ENCODE assay signal across 7 cellular contexts in genomic region chr7:105332661-105333060, GRCh38. TPM values are rescaled to one million over a fixed set of nuclear protein-coding genes. Genes with fewer than 3 reads are reported as not detected.
DNase-seq lines count a peak whose midpoint lies in the region; ATAC-seq, FAIRE-seq and TF ChIP-seq lines count a peak whose summit lies in the region.
"Not testable (repeated sequence)": the region's sequence is repeated elsewhere in the genome, so short reads cannot be mapped to it uniquely, and the experiment has no call there.

No MANE protein-coding gene starts in this region.

- not testable (repeated sequence) for H3K27ac Mint-ChIP-seq in activated CD4-positive, alpha-beta T cell treated with anti-CD3 and anti-CD28 coated beads for 36 hours
- H3K27ac Mint-ChIP-seq in effector memory CD8-positive, alpha-beta T cell: peak overlapping the region; percentile 25 to 86
- H3K27ac Mint-ChIP-seq in natural killer cell treated with Interleukin-12 subunit alpha and Interleukin-12 subunit beta and Interleukin-15 and Interleukin-18, amount 100 ng/mL, for 72 hours: peak overlapping the region; percentile 2 to 34

- intact Hi-C loops in activated CD4-positive, alpha-beta T cell treated with anti-CD3 and anti-CD28 coated beads for 36 hours (cut with DNase I, micrococcal nuclease): loop anchor here in 1 of 2 experiments (10.0 kb wide), 1 partner anchor 178 kb away; no protein-coding TSS in a partner anchor
- intact Hi-C loops in K562 (cut with micrococcal nuclease): not testable (repeated sequence)

- CTCF ChIA-PET in activated CD4-positive, alpha-beta T cell treated with anti-CD3 and anti-CD28 coated beads for 36 hours (lab: Charles Lee); K562 (lab: Yijun Ruan, JAX; ENCODE audit: low intra/inter-chr PET ratio): not testable (repeated sequence)

- in situ Hi-C loops in K562 (cut with MboI): not testable (repeated sequence)

- not testable (repeated sequence) for H3K4me3 ChIP-seq in DND-41 (ENCODE audit: low read depth in 1 of 2, low read length in 2 of 2); MG63; K562; fibroblast of the aortic adventitia (ENCODE audit: low read depth, low read length)

- not testable (repeated sequence) for H3K27me3 Mint-ChIP-seq in activated CD4-positive, alpha-beta T cell treated with anti-CD3 and anti-CD28 coated beads for 36 hours; effector memory CD8-positive, alpha-beta T cell; natural killer cell treated with Interleukin-12 subunit alpha and Interleukin-12 subunit beta and Interleukin-15 and Interleukin-18, amount 100 ng/mL, for 72 hours

- H3K27me3 ChIP-seq in DND-41 (ENCODE audit: insufficient read depth, low read length, poor library complexity); MG63; K562 (ENCODE audit: control insufficient read depth in 2 of 2, insufficient read depth in 2 of 2, low read length in 2 of 2): not testable (repeated sequence)

- not testable (repeated sequence) for H3K4me2 ChIP-seq in DND-41 (ENCODE audit: insufficient read depth, low read length); K562 (ENCODE audit: insufficient read depth, low read length)

- TF ChIP-seq EP300 in K562 (IDR thresholded peaks at IDR 0.05; ENCODE audit: low read length): not testable (repeated sequence)

- peaks cover 71% of the 10 kb centered on the region for H3K4me1 ChIP-seq in DND-41 (ENCODE audit: insufficient read depth, low read length)
- H3K4me1 ChIP-seq in K562 (replicated peaks in 1 of 2; ENCODE audit: control insufficient read depth in 2 of 2, insufficient read depth in 2 of 2, low read length in 2 of 2): not testable (repeated sequence)

- TF ChIP-seq CTCF in DND-41 (IDR thresholded peaks at IDR 0.05; ENCODE audit: borderline replicate concordance, extremely low read depth, low read length, poor library complexity, severe bottlenecking); K562 (IDR thresholded peaks at IDR 0.05 in 2 of 3, conservative IDR thresholded peaks at IDR 0.05 in 1 of 3; ENCODE audit: insufficient read depth in 2 of 3, low read depth in 1 of 3, low read length in 3 of 3); fibroblast of the aortic adventitia (IDR thresholded peaks at IDR 0.05; ENCODE audit: insufficient read depth, low read length): not testable (repeated sequence)

- ATAC-seq in DND-41 (ENCODE audit: insufficient read depth, low read depth); effector memory CD8-positive, alpha-beta T cell (replicated peaks); natural killer cell treated with Interleukin-12 subunit alpha and Interleukin-12 subunit beta and Interleukin-15 and Interleukin-18, amount 100 ng/mL, for 72 hours: not testable (repeated sequence)
- ATAC-seq in activated CD4-positive, alpha-beta T cell treated with anti-CD3 and anti-CD28 coated beads for 36 hours: peak; percentile 33
- ATAC-seq in K562: peak; percentile 39; the same call in 2 of the 3 replicates

- WGBS in K562 (ENCODE audit: insufficient coverage, low coverage, missing lambda C conversion rate): 67% methylated on average over 5 of the region's 5 CpGs

- H3K9ac ChIP-seq in DND-41 (ENCODE audit: low read depth, low read length); K562 (ENCODE audit: insufficient read depth in 1 of 2, low read depth in 2 of 2, low read length in 2 of 2): not testable (repeated sequence)

- not testable (repeated sequence) for DNase-seq in DND-41; K562 (ENCODE audit: extremely low read depth in 1 of 4, low spot score in 3 of 4); effector memory CD8-positive, alpha-beta T cell; natural killer cell treated with Interleukin-12 subunit alpha and Interleukin-12 subunit beta and Interleukin-15 and Interleukin-18, amount 100 ng/mL, for 72 hours (ENCODE audit: low spot score)
- peak; percentile 43 for DNase-seq in MG63
- DNase-seq in activated CD4-positive, alpha-beta T cell treated with anti-CD3 and anti-CD28 coated beads for 36 hours: peak; percentile 12
- peak; percentile 67 for DNase-seq in fibroblast of the aortic adventitia (ENCODE audit: low read depth)

- TF ChIP-seq RAD21 in K562 (CRISPR knock-in tag; conservative IDR thresholded peaks at IDR 0.05 in 1 of 2, IDR thresholded peaks at IDR 0.05 in 1 of 2): not testable (repeated sequence)

- H3K4me3 Mint-ChIP-seq in activated CD4-positive, alpha-beta T cell treated with anti-CD3 and anti-CD28 coated beads for 36 hours; effector memory CD8-positive, alpha-beta T cell; natural killer cell treated with Interleukin-12 subunit alpha and Interleukin-12 subunit beta and Interleukin-15 and Interleukin-18, amount 100 ng/mL, for 72 hours: not testable (repeated sequence)

- H3K4me1 Mint-ChIP-seq in activated CD4-positive, alpha-beta T cell treated with anti-CD3 and anti-CD28 coated beads for 36 hours: peaks cover 29% of the 10 kb centered on the region
- peaks cover 19 to 24% of the 10 kb centered on the region in 2 donors for H3K4me1 Mint-ChIP-seq in effector memory CD8-positive, alpha-beta T cell (ENCODE audit: low read depth in 2 of 2)
- H3K4me1 Mint-ChIP-seq in natural killer cell treated with Interleukin-12 subunit alpha and Interleukin-12 subunit beta and Interleukin-15 and Interleukin-18, amount 100 ng/mL, for 72 hours (ENCODE audit: low read depth in 2 of 2): peaks cover 24 to 25% of the 10 kb centered on the region in 2 donors

- H3K9me3 Mint-ChIP-seq in activated CD4-positive, alpha-beta T cell treated with anti-CD3 and anti-CD28 coated beads for 36 hours (ENCODE audit: low read depth); effector memory CD8-positive, alpha-beta T cell; natural killer cell treated with Interleukin-12 subunit alpha and Interleukin-12 subunit beta and Interleukin-15 and Interleukin-18, amount 100 ng/mL, for 72 hours: not testable (repeated sequence)

- POLR2A ChIA-PET in activated CD4-positive, alpha-beta T cell treated with anti-CD3 and anti-CD28 coated beads for 36 hours (lab: Charles Lee): interaction anchor here (0.7 kb wide), 1 partner anchor 104 kb away, joined by 3 read pairs; no protein-coding TSS in a partner anchor
- POLR2A ChIA-PET in K562 (lab: Yijun Ruan, JAX): not testable (repeated sequence)

- H3K9me1 ChIP-seq in K562 (ENCODE audit: control insufficient read depth, insufficient read depth, low read length): not testable (repeated sequence)

- peak overlapping the region; percentile 65 for H3K27ac ChIP-seq in DND-41 (ENCODE audit: low read length)
- not testable (repeated sequence) for H3K27ac ChIP-seq in K562 (ENCODE audit: extremely low read depth, low read depth, low read length)

- not testable (repeated sequence) for H3K36me3 Mint-ChIP-seq in activated CD4-positive, alpha-beta T cell treated with anti-CD3 and anti-CD28 coated beads for 36 hours (ENCODE audit: low read depth); effector memory CD8-positive, alpha-beta T cell (ENCODE audit: insufficient read depth); natural killer cell treated with Interleukin-12 subunit alpha and Interleukin-12 subunit beta and Interleukin-15 and Interleukin-18, amount 100 ng/mL, for 72 hours

- BruUV-seq in K562 (replicated peaks; lab: Mats Ljungman, UMichigan): not testable (repeated sequence)

- not testable (repeated sequence) for H3K9me3 ChIP-seq in DND-41 (ENCODE audit: insufficient read depth, low read length, severe bottlenecking); MG63; K562 (replicated peaks; ENCODE audit: control insufficient read depth, insufficient read depth, low read depth, low read length)

- not testable (repeated sequence) for H3K36me3 ChIP-seq in DND-41 (ENCODE audit: insufficient read depth, low read length); MG63; K562 (ENCODE audit: control insufficient read depth, insufficient read depth, low read length)

- not testable (repeated sequence) for H4K20me1 ChIP-seq in DND-41 (ENCODE audit: insufficient read depth, low read length); K562 (replicated peaks; ENCODE audit: control insufficient read depth, insufficient read depth, low read length)

- FAIRE-seq in K562 (lab: Jason Lieb, UNC): not testable (repeated sequence)

- TF ChIP-seq POLR2A in K562 (conservative IDR thresholded peaks at IDR 0.05): not testable (repeated sequence)

- H3K79me2 ChIP-seq in DND-41 (ENCODE audit: insufficient read depth, low read length) (peaks cover 100% of the 10 kb centered on the region), K562 (ENCODE audit: control insufficient read depth, insufficient read depth, low read length) (peaks cover 29% of the 10 kb centered on the region)

- not testable (repeated sequence) for H2AFZ ChIP-seq in DND-41 (ENCODE audit: low read depth, low read length); K562 (ENCODE audit: low read depth, low read length)

RNA-seq across cellular contexts. Expression of gene SRPK2, which starts 56.1 kb away (rescaled TPM):
- 40.5 and 56.9 TPM in 2 replicates for total RNA-seq in MG63 (2014; rRNA removed; shearing (Covaris generic); ENCODE audit: low replicate concordance)
- 10 to 100 TPM; 42.7 to 42.9 TPM for total RNA-seq in activated CD4-positive, alpha-beta T cell treated with anti-CD3 and anti-CD28 coated beads for 36 hours
- 35.3 and 133 TPM in 2 replicates for total RNA-seq in K562 (2011; cell fraction: chromatin; rRNA removed; ENCODE audit: low replicate concordance)
- total RNA-seq in K562 (2011; cell fraction: nucleolus; rRNA removed): 16.7 and 26.2 TPM in 2 replicates
- 38.6 and 52.0 TPM in 2 replicates for total RNA-seq in K562 (2011; cell fraction: nucleoplasm; rRNA removed)
- total RNA-seq in K562 (2014; rRNA removed) (25.3 and 28.2 TPM in 2 replicates), K562 (2014; rRNA removed; fragmentation: Illumina TruSeq; extraction: Trizol) (38.8 and 43.1 TPM in 2 replicates), K562 (2015; rRNA removed; fragmentation: Illumina TruSeq; extraction: Trizol) (39.4 and 41.1 TPM in 2 replicates), K562 (2021) (38.8 and 44.7 TPM in 2 replicates), fibroblast of the aortic adventitia (ENCODE audit: low replicate concordance) (45.0 and 50.8 TPM in 2 replicates)
- polyA plus RNA-seq in K562 (2011; rRNA removed) (15.7 and 21.5 TPM in 2 replicates), K562 (2014; fragmentation: Illumina TruSeq; extraction: Trizol) (33.6 and 36.3 TPM in 2 replicates), K562 (2014; fragmentation: Nextera tagmentation; extraction: Ambion mirVana) (10 to 100 TPM; 27.3 to 33.3 TPM), K562 (2014; rRNA removed) (18.6 and 26.4 TPM in 2 replicates)
- 7.1 and 10.4 TPM in 2 replicates for polyA plus RNA-seq in K562 (2011; cell fraction: cytosol; rRNA removed)
- polyA plus RNA-seq in K562 (2011; cell fraction: nucleus; rRNA removed): 17.2 and 19.5 TPM in 2 replicates
- 29.8 and 31.3 TPM in 2 replicates for polyA plus RNA-seq in K562 (2012)
- polyA minus RNA-seq in K562 (2011; rRNA and poly(A)+ RNA removed): 32.2 and 34.9 TPM in 2 replicates
- polyA minus RNA-seq in K562 (2011; cell fraction: cytosol; rRNA and poly(A)+ RNA removed): 12.4 and 18.3 TPM in 2 replicates
- polyA minus RNA-seq in K562 (2011; cell fraction: nucleus; rRNA and poly(A)+ RNA removed): 21.5 and 27.9 TPM in 2 replicates
- total RNA-seq in natural killer cell treated with Interleukin-12 subunit alpha and Interleukin-12 subunit beta and Interleukin-15 and Interleukin-18, amount 100 ng/mL, for 72 hours: 10 to 100 TPM; 39.1 to 47.3 TPM
